ENCODE assay signal across 9 cellular contexts in the genomic region with DNA sequence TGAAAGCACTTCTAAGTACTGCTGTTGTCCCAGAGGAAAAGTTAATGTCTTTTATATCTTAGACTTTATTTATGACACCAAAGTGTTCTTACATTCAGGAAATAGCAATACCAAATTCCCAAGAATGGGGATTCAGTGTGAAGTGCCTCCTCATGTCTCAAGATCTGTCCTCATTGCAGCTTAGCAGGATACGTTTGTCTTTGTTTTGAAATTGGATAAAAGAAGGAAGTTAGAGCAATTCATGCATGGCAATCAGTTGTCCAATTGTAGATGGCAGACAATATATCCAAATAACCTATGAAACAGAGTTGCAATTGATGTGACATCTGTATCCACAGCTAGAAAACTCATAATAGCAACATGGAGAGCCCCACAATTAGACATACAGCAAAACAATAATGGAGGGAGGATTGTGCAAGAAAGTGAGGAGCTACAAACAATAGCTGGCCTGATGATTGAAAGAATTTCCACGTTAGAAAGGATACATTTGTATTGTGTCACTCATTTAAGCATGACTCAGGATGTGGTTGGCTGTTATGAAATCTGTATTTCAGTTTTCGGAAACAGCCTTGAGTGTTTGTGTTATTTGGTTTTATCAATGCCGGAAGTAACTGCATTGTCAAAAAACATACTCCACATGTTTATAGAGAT.
DNase-seq lines count a peak whose midpoint lies in the region; ATAC-seq and TF ChIP-seq lines count a peak whose summit lies in the region.
"Had no signal": no experiment of that assay in that cellular context is flagged by ENCODE, and none has a peak within 500 bp of the region (broad histone marks: within the 10 kb centered on the region; RNA-seq: fewer than 3 reads in every experiment).

No MANE protein-coding gene starts in this region.

- peaks cover 13 to 22% (median 17%) of the 10 kb centered on the region in 3 donors for H3K4me1 Mint-ChIP-seq in T-cell

- CTCF ChIA-PET in T-cell (lab: Charles Lee): no interaction called here

- H3K36me3 ChIP-seq in right lobe of liver: no peaks in the 10 kb centered on the region
- H3K36me3 ChIP-seq: SJSA1 had no signal

- no peak overlapping the region for H3K4me3 Mint-ChIP-seq in T-cell

- no peaks in the 10 kb centered on the region for H3K4me1 ChIP-seq in right lobe of liver

- no peaks in the 10 kb centered on the region for H3K36me3 Mint-ChIP-seq in T-cell

- no peak overlapping the region for H3K27ac ChIP-seq in right lobe of liver
- H3K27ac ChIP-seq: SJSA1 had no signal

- peak; percentile 93 for ATAC-seq in HG03064 (IDR thresholded peaks at IDR 0.05; ENCODE audit: low read depth, unreplicated experiment)
- ATAC-seq in T-cell (replicated peaks in 1 of 4): peak; percentile 61 to 85 (median 70)
- peak in 3 of 4 donors; percentile 42 to 48 (median 43) for ATAC-seq in right lobe of liver
- no peak for ATAC-seq in GM19035 (IDR thresholded peaks at IDR 0.05; ENCODE audit: unreplicated experiment)
- ATAC-seq in GM21515 (IDR thresholded peaks at IDR 0.05; ENCODE audit: unreplicated experiment): no peak
- no peak for ATAC-seq in GM19463 (IDR thresholded peaks at IDR 0.05; ENCODE audit: unreplicated experiment)

- peak overlapping the region; percentile 41 to 77 for H3K27ac Mint-ChIP-seq in T-cell

- H3K9me3 ChIP-seq in right lobe of liver: no peaks in the 10 kb centered on the region
- H3K9me3 ChIP-seq: SJSA1 had no signal

- POLR2A ChIA-PET in T-cell (lab: Charles Lee): no interaction called here

- intact Hi-C loops in right lobe of liver (cut with DNase I): no loop called here

- TF ChIP-seq POLR2A in right lobe of liver (IDR thresholded peaks at IDR 0.05): no peak

- no peaks in the 10 kb centered on the region for H3K9me3 Mint-ChIP-seq in T-cell

- H3K27me3 ChIP-seq in right lobe of liver: no peaks in the 10 kb centered on the region
- H3K27me3 ChIP-seq: SJSA1 had no signal

- DNase-seq in GM04504 (ENCODE audit: low read depth): peak; percentile 11
- DNase-seq in T-cell: no peak
- DNase-seq in right lobe of liver: no peak
- no peak for DNase-seq in NCI-H2107 treated with DMSO at 0.1 percent for 48 hours (lab: John Stamatoyannopoulos, UW; ENCODE audit: unreplicated experiment)

- 23% methylated on average over 4 of the region's 4 CpGs for WGBS in right lobe of liver (ENCODE audit: insufficient coverage, low coverage, low lambda C conversion rate, missing lambda C conversion rate)

- H3K4me3 ChIP-seq in right lobe of liver: no peak overlapping the region
- H3K4me3 ChIP-seq: SJSA1 had no signal

- TF ChIP-seq CTCF in right lobe of liver (IDR thresholded peaks at IDR 0.05): no peak

- H3K27me3 Mint-ChIP-seq in T-cell: no peaks in the 10 kb centered on the region

Comparison
In these comparisons a context has a peak if more than half of its experiments do, and no peak if none do; other contexts are left out.
1. ATAC-seq: peak in HG03064 (single experiment), T-cell (4 of 4) and right lobe of liver (3 of 4); none in GM19035 (single experiment), GM21515 (single experiment) and GM19463 (single experiment).